ENCODE assay signal across 1 cellular context in genomic region chr7:130377178-130377577, GRCh38.
TF ChIP-seq lines count a peak whose summit lies in the region.

No MANE protein-coding gene starts in this region.

TF ChIP-seq in HepG2, 621 proteins besides CTCF, POLR2A, EP300 and RAD21:
- 0 out of 2 replicates have a peak, but pooled peaks have one; percentile 32 for TF ChIP-seq ZNF644 (CRISPR knock-in tag; IDR thresholded peaks at IDR 0.05; ENCODE audit: low read depth)
- TF ChIP-seq FOSL2 (CRISPR knock-in tag; IDR thresholded peaks at IDR 0.05) = peak; percentile 66
- TF ChIP-seq MXD4 (CRISPR knock-in tag; IDR thresholded peaks at IDR 0.05) = no peak
TF ChIP-seq in HepG2: peak in this region for 2.
